ENCODE assay signal across 8 cellular contexts in genomic region chr14:60980811-60981625, GRCh38. TPM values are rescaled to one million over a fixed set of nuclear protein-coding genes. Genes with fewer than 3 reads are reported as not detected.
A peak's percentile ranks its signal among the peaks of the same experiment; 100 is the strongest.
DNase-seq lines count a peak whose midpoint lies in the region; ATAC-seq and TF ChIP-seq lines count a peak whose summit lies in the region.

TSS of gene SLC38A6 (plus strand) at chr14:60981245. CDS start at chr14:60981278, 33 bp downstream.
TSS of gene TRMT5 (minus strand) at chr14:60981079. CDS start at chr14:60980973, 106 bp downstream.

- peaks cover 22 to 50% of the 10 kb centered on the region in 2 donors for H3K4me1 ChIP-seq in thoracic aorta (ENCODE audit: control insufficient read depth in 1 of 2, low read depth in 2 of 2)

- DNase-seq in GM12864 (ENCODE audit: low read depth) (peak; percentile 53), NCI-H1105 (lab: John Stamatoyannopoulos, UW) (peak; percentile 93), Right ventricle myocardium inferior (ENCODE audit: missing footprints) (peak; percentile 95), osteocyte (ENCODE audit: extremely low spot score, unreplicated experiment) (peak; percentile 98), thoracic aorta (ENCODE audit: low spot score) (peak; percentile 82)
- DNase-seq in activated naive CD8-positive, alpha-beta T cell treated with anti-CD3 and anti-CD28 coated beads, Interleukin-2, amount 10 ng/mL, durations not matched to agents 7 days and 5 days = peak; percentile 94

- intact Hi-C loops in Right ventricle myocardium inferior (cut with DNase I) = loop anchor here (2.0 to 5.0 kb wide), 4 partner anchors 246 to 1499 kb away; partner anchors contain the start of genes JKAMP, L3HYPDH, MNAT1 and PCNX4

- H3K9me3 Mint-ChIP-seq in activated naive CD8-positive, alpha-beta T cell treated with anti-CD3 and anti-CD28 coated beads, Interleukin-2, amount 10 ng/mL, durations not matched to agents 7 days and 5 days = no peaks in the 10 kb centered on the region
- no peaks in the 10 kb centered on the region for H3K9me3 Mint-ChIP-seq in osteocyte (ENCODE audit: unreplicated experiment)

- H3K4me1 Mint-ChIP-seq in activated naive CD8-positive, alpha-beta T cell treated with anti-CD3 and anti-CD28 coated beads, Interleukin-2, amount 10 ng/mL, durations not matched to agents 7 days and 5 days = peaks cover 15% of the 10 kb centered on the region
- H3K4me1 Mint-ChIP-seq in osteocyte (ENCODE audit: unreplicated experiment) = peaks cover 43% of the 10 kb centered on the region

- H3K27ac ChIP-seq in thoracic aorta = peak within 1 kb of the TSS; percentile 61 to 80

- ATAC-seq in HG02642 (IDR thresholded peaks at IDR 0.05; ENCODE audit: poor library complexity, unreplicated experiment) = peak; percentile 88
- peak; percentile 97 for ATAC-seq in SK-N-SH treated with all-trans-retinoic acid at 6 μM for 48 hours
- peak; percentile 90 for ATAC-seq in activated naive CD8-positive, alpha-beta T cell treated with anti-CD3 and anti-CD28 coated beads, Interleukin-2, amount 10 ng/mL, durations not matched to agents 7 days and 5 days (ENCODE audit: low read depth)
- peak; percentile 98 for ATAC-seq in Right ventricle myocardium inferior
- ATAC-seq in thoracic aorta (ENCODE audit: insufficient number of reproducible peaks, low FRiP score, low read depth) = peak; percentile 96

- POLR2A ChIA-PET in activated naive CD8-positive, alpha-beta T cell treated with anti-CD3 and anti-CD28 coated beads, Interleukin-2, amount 10 ng/mL, durations not matched to agents 7 days and 5 days (lab: Charles Lee) = interaction anchor here (0.7 to 1.2 kb wide), 3 partner anchors 324 to 890 kb away, joined by 3 to 7 read pairs (median 4); partner anchors contain the start of genes PCNX4 and PPM1A

- H3K4me3 ChIP-seq in GM12864 (ENCODE audit: low read depth, low read length) (peak within 1 kb of the TSS; percentile 89), thoracic aorta (peak within 1 kb of the TSS; percentile 92)

- H3K27me3 Mint-ChIP-seq in activated naive CD8-positive, alpha-beta T cell treated with anti-CD3 and anti-CD28 coated beads, Interleukin-2, amount 10 ng/mL, durations not matched to agents 7 days and 5 days = no peaks in the 10 kb centered on the region
- no peaks in the 10 kb centered on the region for H3K27me3 Mint-ChIP-seq in osteocyte (ENCODE audit: unreplicated experiment)

- H3K36me3 ChIP-seq in thoracic aorta = peaks cover 3% of the 10 kb centered on the region

- H3K27ac Mint-ChIP-seq in activated naive CD8-positive, alpha-beta T cell treated with anti-CD3 and anti-CD28 coated beads, Interleukin-2, amount 10 ng/mL, durations not matched to agents 7 days and 5 days = no peak within 1 kb of the TSS
- no peak within 1 kb of the TSS for H3K27ac Mint-ChIP-seq in osteocyte (ENCODE audit: unreplicated experiment)

- no peaks in the 10 kb centered on the region for H3K27me3 ChIP-seq in thoracic aorta (replicated peaks; ENCODE audit: insufficient read depth)

- H3K9me3 ChIP-seq in thoracic aorta = no peaks in the 10 kb centered on the region

- H3K36me3 Mint-ChIP-seq in activated naive CD8-positive, alpha-beta T cell treated with anti-CD3 and anti-CD28 coated beads, Interleukin-2, amount 10 ng/mL, durations not matched to agents 7 days and 5 days = peaks cover 10% of the 10 kb centered on the region
- peaks cover 41% of the 10 kb centered on the region for H3K36me3 Mint-ChIP-seq in osteocyte (ENCODE audit: unreplicated experiment)

- no peak within 1 kb of the TSS for H3K4me3 Mint-ChIP-seq in activated naive CD8-positive, alpha-beta T cell treated with anti-CD3 and anti-CD28 coated beads, Interleukin-2, amount 10 ng/mL, durations not matched to agents 7 days and 5 days
- H3K4me3 Mint-ChIP-seq in osteocyte (ENCODE audit: unreplicated experiment) = no peak within 1 kb of the TSS

- no peak for TF ChIP-seq CTCF in GM12864 (IDR thresholded peaks at IDR 0.05; ENCODE audit: low read depth, low read length, missing control alignments)
- TF ChIP-seq CTCF in osteocyte (IDR thresholded peaks at IDR 0.05) = no peak
- TF ChIP-seq CTCF in thoracic aorta (IDR thresholded peaks at IDR 0.05) = no peak

TF ChIP-seq in SK-N-SH treated with all-trans-retinoic acid at 6 μM for 48 hours, 23 proteins besides CTCF, POLR2A, EP300 and RAD21 (continues in another document):
- TF ChIP-seq RARB (CRISPR knock-in tag; IDR thresholded peaks at IDR 0.05) (no peak), ZFP3 (CRISPR knock-in tag; IDR thresholded peaks at IDR 0.05) (no peak), PPARA (CRISPR knock-in tag; IDR thresholded peaks at IDR 0.05; ENCODE audit: borderline replicate concordance) (no peak), SNAI2 (CRISPR knock-in tag; IDR thresholded peaks at IDR 0.05) (no peak), OSR1 (CRISPR knock-in tag; IDR thresholded peaks at IDR 0.05) (no peak), ZNF70 (CRISPR knock-in tag; IDR thresholded peaks at IDR 0.05) (no peak), ESRRG (CRISPR knock-in tag; IDR thresholded peaks at IDR 0.05) (no peak), ISL1 (CRISPR knock-in tag; IDR thresholded peaks at IDR 0.05) (no peak), TCF4 (CRISPR knock-in tag; IDR thresholded peaks at IDR 0.05; ENCODE audit: borderline replicate concordance) (no peak), ZFP30 (CRISPR knock-in tag; IDR thresholded peaks at IDR 0.05) (peak; percentile 31; the same call in 1 of the 2 replicates), TSHZ2 (CRISPR knock-in tag; IDR thresholded peaks at IDR 0.05) (peak; percentile 44; the same call in 1 of the 2 replicates), TOX (CRISPR knock-in tag; IDR thresholded peaks at IDR 0.05; ENCODE audit: borderline replicate concordance) (no peak), BACH2 (CRISPR knock-in tag; IDR thresholded peaks at IDR 0.05; ENCODE audit: borderline replicate concordance) (no peak)
- TF ChIP-seq, protein P1, sequence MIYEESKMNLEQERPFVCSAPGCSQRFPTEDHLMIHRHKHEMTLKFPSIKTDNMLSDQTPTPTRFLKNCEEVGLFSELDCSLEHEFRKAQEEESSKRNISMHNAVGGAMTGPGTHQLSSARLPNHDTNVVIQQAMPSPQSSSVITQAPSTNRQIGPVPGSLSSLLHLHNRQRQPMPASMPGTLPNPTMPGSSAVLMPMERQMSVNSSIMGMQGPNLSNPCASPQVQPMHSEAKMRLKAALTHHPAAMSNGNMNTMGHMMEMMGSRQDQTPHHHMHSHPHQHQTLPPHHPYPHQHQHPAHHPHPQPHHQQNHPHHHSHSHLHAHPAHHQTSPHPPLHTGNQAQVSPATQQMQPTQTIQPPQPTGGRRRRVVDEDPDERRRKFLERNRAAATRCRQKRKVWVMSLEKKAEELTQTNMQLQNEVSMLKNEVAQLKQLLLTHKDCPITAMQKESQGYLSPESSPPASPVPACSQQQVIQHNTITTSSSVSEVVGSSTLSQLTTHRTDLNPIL (CRISPR knock-in tag; IDR thresholded peaks at IDR 0.05; ENCODE audit: low read depth) = no peak
- TF ChIP-seq, protein P2, sequence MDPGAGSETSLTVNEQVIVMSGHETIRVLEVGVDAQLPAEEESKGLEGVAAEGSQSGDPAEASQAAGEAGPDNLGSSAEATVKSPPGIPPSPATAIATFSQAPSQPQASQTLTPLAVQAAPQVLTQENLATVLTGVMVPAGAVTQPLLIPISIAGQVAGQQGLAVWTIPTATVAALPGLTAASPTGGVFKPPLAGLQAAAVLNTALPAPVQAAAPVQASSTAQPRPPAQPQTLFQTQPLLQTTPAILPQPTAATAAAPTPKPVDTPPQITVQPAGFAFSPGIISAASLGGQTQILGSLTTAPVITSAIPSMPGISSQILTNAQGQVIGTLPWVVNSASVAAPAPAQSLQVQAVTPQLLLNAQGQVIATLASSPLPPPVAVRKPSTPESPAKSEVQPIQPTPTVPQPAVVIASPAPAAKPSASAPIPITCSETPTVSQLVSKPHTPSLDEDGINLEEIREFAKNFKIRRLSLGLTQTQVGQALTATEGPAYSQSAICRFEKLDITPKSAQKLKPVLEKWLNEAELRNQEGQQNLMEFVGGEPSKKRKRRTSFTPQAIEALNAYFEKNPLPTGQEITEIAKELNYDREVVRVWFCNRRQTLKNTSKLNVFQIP (CRISPR knock-in tag; IDR thresholded peaks at IDR 0.05; ENCODE audit: borderline replicate concordance, low read depth) = no peak

RNA-seq across cellular contexts. Expression of gene SLC38A6, which starts in this region (rescaled TPM):
- total RNA-seq in activated naive CD8-positive, alpha-beta T cell treated with anti-CD3 and anti-CD28 coated beads, Interleukin-2, amount 10 ng/mL, durations not matched to agents 7 days and 5 days = 10 to 100 TPM; 10.1 to 12.0 TPM
- 4.3 TPM for total RNA-seq in Right ventricle myocardium inferior
- total RNA-seq in osteocyte = 61.9 and 63.9 TPM in 2 replicates
- 10 to 100 TPM; 25.6 to 39.4 TPM for total RNA-seq in thoracic aorta

RNA-seq across cellular contexts. Expression of gene TRMT5, which starts in this region (rescaled TPM):
- total RNA-seq in activated naive CD8-positive, alpha-beta T cell treated with anti-CD3 and anti-CD28 coated beads, Interleukin-2, amount 10 ng/mL, durations not matched to agents 7 days and 5 days = 1 to 10 TPM; 7.6 TPM
- total RNA-seq in Right ventricle myocardium inferior (5.2 TPM), osteocyte (15.8 and 17.0 TPM in 2 replicates), thoracic aorta (10 to 100 TPM in 1 of 2 donors, 1 to 10 TPM in 1; 4.2 to 12.2 TPM)

Comparison
In these comparisons a context has a peak if more than half of its experiments do, and no peak if none do; other contexts are left out.
1. Peak in every context shown above with its lines: DNase-seq, ATAC-seq, H3K4me3 ChIP-seq and H3K27ac ChIP-seq.